Comparison of ENCODE assay signal across 28 cellular contexts in genomic region chr19:46376241-46377153, GRCh38. TPM values are rescaled to one million over a fixed set of nuclear protein-coding genes. Genes with fewer than 3 reads are reported as not detected.
DNase-seq lines count a peak whose midpoint lies in the region; ATAC-seq and TF ChIP-seq lines count a peak whose summit lies in the region.
"Had no signal": no experiment of that assay in that cellular context is flagged by ENCODE, and none has a peak within 500 bp of the region (broad histone marks: within the 10 kb centered on the region; RNA-seq: fewer than 3 reads in every experiment).

No MANE protein-coding gene starts in this region.

- H3K36me3 ChIP-seq in upper lobe of right lung (peaks cover 46% of the 10 kb centered on the region), GM23248 (ENCODE audit: low read depth) (no peaks in the 10 kb centered on the region)

- peaks cover 22% of the 10 kb centered on the region for H3K4me1 ChIP-seq in upper lobe of right lung
- H3K4me1 ChIP-seq in GM23248 (ENCODE audit: insufficient read depth) = peaks cover 54% of the 10 kb centered on the region

- H3K27me3 Mint-ChIP-seq in activated CD8-positive, alpha-beta memory T cell treated with anti-CD3 and anti-CD28 coated beads, Interleukin-2, amount 10 ng/mL, durations not matched to agents 7 days and 5 days = no peaks in the 10 kb centered on the region
- no peaks in the 10 kb centered on the region for H3K27me3 Mint-ChIP-seq in osteocyte (ENCODE audit: unreplicated experiment)
- H3K27me3 Mint-ChIP-seq: dendritic cell treated with granulocyte-macrophage colony-stimulating factor and Interleukin-4, amounts not matched to agents 40 ng/mL and 50 ng/mL, for 4 days; naive B cell had no signal

- H3K36me3 Mint-ChIP-seq in activated CD8-positive, alpha-beta memory T cell treated with anti-CD3 and anti-CD28 coated beads, Interleukin-2, amount 10 ng/mL, durations not matched to agents 7 days and 5 days = peaks cover 39% of the 10 kb centered on the region
- H3K36me3 Mint-ChIP-seq in osteocyte (ENCODE audit: unreplicated experiment) = peaks cover 23% of the 10 kb centered on the region

- WGBS in GM23248 (ENCODE audit: low coverage in 1 of 2, low lambda C conversion rate in 2 of 2, missing lambda C conversion rate in 2 of 2), 2 experiments = 88 to 92% methylated on average over 20 of the region's 20 CpGs

- peaks cover 34% of the 10 kb centered on the region for H3K79me2 ChIP-seq in GM23248 (ENCODE audit: insufficient read depth)

- H3K27ac ChIP-seq in coronary artery = peak overlapping the region; percentile 52 to 58
- H3K27ac ChIP-seq in upper lobe of right lung = no peak overlapping the region
- H3K27ac ChIP-seq in GM23248 = no peak overlapping the region
- H3K27ac ChIP-seq: A549, HL-60, Peyer's patch had no signal

- no peaks in the 10 kb centered on the region for H3K9me2 ChIP-seq in GM23248 (ENCODE audit: insufficient read depth)

- H3K4me1 Mint-ChIP-seq in activated CD8-positive, alpha-beta memory T cell treated with anti-CD3 and anti-CD28 coated beads, Interleukin-2, amount 10 ng/mL, durations not matched to agents 7 days and 5 days = peaks cover 8% of the 10 kb centered on the region
- peaks cover 55% of the 10 kb centered on the region for H3K4me1 Mint-ChIP-seq in osteocyte (ENCODE audit: unreplicated experiment)

- H2AFZ ChIP-seq in GM23248 = no peak overlapping the region

- H3K4me3 Mint-ChIP-seq in activated CD8-positive, alpha-beta memory T cell treated with anti-CD3 and anti-CD28 coated beads, Interleukin-2, amount 10 ng/mL, durations not matched to agents 7 days and 5 days = no peak overlapping the region
- no peak overlapping the region for H3K4me3 Mint-ChIP-seq in osteocyte (ENCODE audit: unreplicated experiment)
- H3K4me3 Mint-ChIP-seq: dendritic cell treated with granulocyte-macrophage colony-stimulating factor and Interleukin-4, amounts not matched to agents 40 ng/mL and 50 ng/mL, for 4 days; T-helper 1 cell treated with Interleukin-12 subunit alpha and Interleukin-12 subunit beta and Interleukin-4 antibody, amounts not matched to agents 30 μg/mL and 1 μg/mL, for 36 hours had no signal

- H3K4me3 ChIP-seq in coronary artery = no peak overlapping the region
- H3K4me3 ChIP-seq in upper lobe of right lung = no peak overlapping the region
- H3K4me3 ChIP-seq in GM23248 = no peak overlapping the region
- H3K4me3 ChIP-seq: A549, Peyer's patch had no signal

- H3K27me3 ChIP-seq in upper lobe of right lung = no peaks in the 10 kb centered on the region
- H3K27me3 ChIP-seq in GM23248 (replicated peaks; ENCODE audit: insufficient read depth) = no peaks in the 10 kb centered on the region
- H3K27me3 ChIP-seq: Peyer's patch had no signal

- H4K20me1 ChIP-seq in GM23248 (ENCODE audit: insufficient read depth) = no peaks in the 10 kb centered on the region

- intact Hi-C loops in upper lobe of right lung (cut with DNase I) = no loop called here

- H3K4me2 ChIP-seq in GM23248 (ENCODE audit: unreplicated experiment) = no peak overlapping the region
- H3K4me2 ChIP-seq: A549 had no signal

- no peaks in the 10 kb centered on the region for H3K9me3 Mint-ChIP-seq in activated CD8-positive, alpha-beta memory T cell treated with anti-CD3 and anti-CD28 coated beads, Interleukin-2, amount 10 ng/mL, durations not matched to agents 7 days and 5 days (ENCODE audit: low read depth)
- no peaks in the 10 kb centered on the region for H3K9me3 Mint-ChIP-seq in osteocyte (ENCODE audit: unreplicated experiment)
- H3K9me3 Mint-ChIP-seq: dendritic cell treated with granulocyte-macrophage colony-stimulating factor and Interleukin-4, amounts not matched to agents 40 ng/mL and 50 ng/mL, for 4 days; T-helper 1 cell treated with Interleukin-12 subunit alpha and Interleukin-12 subunit beta and Interleukin-4 antibody, amounts not matched to agents 30 μg/mL and 1 μg/mL, for 36 hours had no signal

- no peak for TF ChIP-seq CTCF in coronary artery (IDR thresholded peaks at IDR 0.05)
- no peak for TF ChIP-seq CTCF in osteocyte (IDR thresholded peaks at IDR 0.05)
- TF ChIP-seq CTCF in upper lobe of right lung (IDR thresholded peaks at IDR 0.05) = no peak

- H3F3A ChIP-seq in GM23248 (ENCODE audit: insufficient read depth) = peaks cover 44% of the 10 kb centered on the region

- CTCF ChIA-PET in activated CD8-positive, alpha-beta memory T cell treated with anti-CD3 and anti-CD28 coated beads, Interleukin-2, amount 10 ng/mL, durations not matched to agents 7 days and 5 days (lab: Charles Lee) = interaction anchor here (1.5 kb wide), 1 partner anchor 27 kb away, joined by 4 read pairs; no protein-coding TSS in a partner anchor

- no peaks in the 10 kb centered on the region for H3K9me3 ChIP-seq in upper lobe of right lung
- H3K9me3 ChIP-seq in GM23248 (ENCODE audit: low read depth) = no peaks in the 10 kb centered on the region
- H3K9me3 ChIP-seq: A549, Peyer's patch had no signal

- no peak overlapping the region for H3K9ac ChIP-seq in GM23248

- in situ Hi-C loops in GM23248 (cut with MboI) = no loop called here

- peak; percentile 34 for DNase-seq in activated CD8-positive, alpha-beta memory T cell treated with anti-CD3 and anti-CD28 coated beads, Interleukin-2, amount 50 U/mL, for 48 hours
- no peak for DNase-seq in activated CD8-positive, alpha-beta memory T cell treated with anti-CD3 and anti-CD28 coated beads, Interleukin-2, amount 10 ng/mL, durations not matched to agents 7 days and 5 days
- DNase-seq in coronary artery (ENCODE audit: low spot score) (peak; percentile 69), osteocyte (ENCODE audit: extremely low spot score, unreplicated experiment) (no peak), upper lobe of right lung (peak; percentile 52), GM23248 (no peak), A172 (ENCODE audit: low spot score) (no peak)
- DNase-seq: activated CD4-positive, alpha-beta T cell treated with anti-CD3 and anti-CD28 coated beads, Interleukin-2, amount 50 U/mL, for 1 hour; Calu3; glutamatergic neuron; mesendoderm; naive B cell; NCI-H2107; NCI-H446 treated with DMSO at 0.1 percent for 48 hours; NK-92 treated with Interleukin-12 subunit alpha and Interleukin-12 subunit beta, amount 100 ng/mL, for 24 hours; stimulated activated CD8-positive, alpha-beta memory T cell treated with anti-CD3 and anti-CD28 coated beads, Interleukin-4, amount 100 ng/mL, for 48 hours; substantia nigra had no signal

- no peak overlapping the region for H3K27ac Mint-ChIP-seq in activated CD8-positive, alpha-beta memory T cell treated with anti-CD3 and anti-CD28 coated beads, Interleukin-2, amount 10 ng/mL, durations not matched to agents 7 days and 5 days
- peak overlapping the region; percentile 86 for H3K27ac Mint-ChIP-seq in osteocyte (ENCODE audit: unreplicated experiment)
- H3K27ac Mint-ChIP-seq: dendritic cell treated with granulocyte-macrophage colony-stimulating factor and Interleukin-4, amounts not matched to agents 40 ng/mL and 50 ng/mL, for 4 days; T-helper 1 cell treated with Interleukin-12 subunit alpha and Interleukin-12 subunit beta and Interleukin-4 antibody, amounts not matched to agents 30 μg/mL and 1 μg/mL, for 36 hours had no signal

- no peak for ATAC-seq in activated CD8-positive, alpha-beta memory T cell treated with anti-CD3 and anti-CD28 coated beads, Interleukin-2, amount 10 ng/mL, durations not matched to agents 7 days and 5 days
- ATAC-seq in upper lobe of right lung (no peak), GM19351 (IDR thresholded peaks at IDR 0.05; ENCODE audit: unreplicated experiment) (no peak)
- ATAC-seq: A549, right cardiac atrium had no signal

RNA-seq across cellular contexts. Expression of gene PPP5C, which starts 29.6 kb away (rescaled TPM):
- total RNA-seq in activated CD8-positive, alpha-beta memory T cell treated with anti-CD3 and anti-CD28 coated beads, Interleukin-2, amount 10 ng/mL, durations not matched to agents 7 days and 5 days = 100 to 1,000 TPM in 1 of 2 experiments, 10 to 100 TPM in 1; 99.2 to 110 TPM
- total RNA-seq in osteocyte = 79.5 and 86.0 TPM in 2 replicates
- total RNA-seq in upper lobe of right lung = 50.0 TPM
- total RNA-seq in GM23248 (2014; rRNA removed; shearing (Covaris generic)) = 56.4 and 60.8 TPM in 2 replicates
- 47.3 and 48.7 TPM in 2 replicates for polyA plus RNA-seq in GM23248 (2016; fragmentation: Nextera tagmentation; extraction: Ambion mirVana)
- total RNA-seq in A172 (2014; rRNA removed; shearing (Covaris generic)) = 40.4 and 53.1 TPM in 2 replicates

RNA-seq across cellular contexts. Expression of gene CCDC8, which starts 36.9 kb away (rescaled TPM):
- total RNA-seq in activated CD8-positive, alpha-beta memory T cell treated with anti-CD3 and anti-CD28 coated beads, Interleukin-2, amount 10 ng/mL, durations not matched to agents 7 days and 5 days = not detected
- 34.5 and 35.0 TPM in 2 replicates for total RNA-seq in osteocyte
- total RNA-seq in upper lobe of right lung = 8.9 TPM
- total RNA-seq in GM23248 (2014; rRNA removed; shearing (Covaris generic)) = 8.9 and 10.1 TPM in 2 replicates
- polyA plus RNA-seq in GM23248 (2016; fragmentation: Nextera tagmentation; extraction: Ambion mirVana) = 5.5 and 6.0 TPM in 2 replicates
- total RNA-seq in A172 (2014; rRNA removed; shearing (Covaris generic)) = not detected in 2 replicates
- total RNA-seq: Calu3, SK-MEL-5 had no signal

RNA-seq across cellular contexts. Expression of gene PNMA8C, which starts 52.2 kb away (rescaled TPM):
- not detected for total RNA-seq in activated CD8-positive, alpha-beta memory T cell treated with anti-CD3 and anti-CD28 coated beads, Interleukin-2, amount 10 ng/mL, durations not matched to agents 7 days and 5 days
- 0.11 TPM in 1 of 2 replicates, not detected in the other for total RNA-seq in osteocyte
- not detected for total RNA-seq in upper lobe of right lung
- not detected in 2 replicates for total RNA-seq in GM23248 (2014; rRNA removed; shearing (Covaris generic))
- not detected in 2 replicates for polyA plus RNA-seq in GM23248 (2016; fragmentation: Nextera tagmentation; extraction: Ambion mirVana)
- not detected in 2 replicates for total RNA-seq in A172 (2014; rRNA removed; shearing (Covaris generic))
- total RNA-seq: bronchial epithelial cell, Calu3, Daoy, Peyer's patch, SK-MEL-5 had no signal
- polyA plus RNA-seq: BJ had no signal

Comparison
In these comparisons a context has a peak if more than half of its experiments do, and no peak if none do; other contexts are left out.
1. DNase-seq: peak in activated CD8-positive, alpha-beta memory T cell treated with anti-CD3 and anti-CD28 coated beads, Interleukin-2, amount 50 U/mL, for 48 hours (single experiment), coronary artery (single experiment) and upper lobe of right lung (single experiment); none in activated CD8-positive, alpha-beta memory T cell treated with anti-CD3 and anti-CD28 coated beads, Interleukin-2, amount 10 ng/mL, durations not matched to agents 7 days and 5 days (single experiment), osteocyte (single experiment), GM23248 (single experiment) and A172 (single experiment).
2. H3K27ac ChIP-seq: peak in coronary artery (2 of 2); none in upper lobe of right lung (single experiment) and GM23248 (single experiment).